ENCODE assay signal across 25 cellular contexts in the genomic region with DNA sequence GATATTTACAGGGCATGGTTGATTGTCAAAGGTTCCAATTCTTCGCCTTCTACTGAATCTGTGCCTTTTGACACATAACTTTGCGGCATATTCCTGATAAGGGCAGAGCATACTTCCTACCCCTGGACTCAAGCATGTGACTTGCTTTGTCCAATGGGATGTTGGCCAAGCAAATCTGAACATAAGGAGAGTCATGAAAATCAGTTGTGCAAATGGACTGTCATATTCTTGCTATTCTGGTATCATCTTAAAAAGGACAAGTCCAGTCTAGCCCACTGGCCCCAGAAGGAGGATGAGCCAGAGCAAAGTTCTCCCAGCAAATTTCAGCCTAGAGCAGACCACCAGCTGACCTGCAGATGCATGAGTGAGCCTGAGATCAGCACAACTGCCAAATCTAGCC. TPM values are rescaled to one million over a fixed set of nuclear protein-coding genes. Genes with fewer than 3 reads are reported as not detected.
A peak's percentile ranks its signal among the peaks of the same experiment; 100 is the strongest.
DNase-seq lines count a peak whose midpoint lies in the region; ATAC-seq, FAIRE-seq and TF ChIP-seq lines count a peak whose summit lies in the region.
"Had no signal": no experiment of that assay in that cellular context is flagged by ENCODE, and none has a peak within 500 bp of the region (broad histone marks: within the 10 kb centered on the region; RNA-seq: fewer than 3 reads in every experiment).

No MANE protein-coding gene starts in this region.

- H3K4me2 ChIP-seq in keratinocyte (ENCODE audit: control insufficient read depth, extremely low read depth, insufficient read depth, low read depth, low read length): no peak overlapping the region
- H3K4me2 ChIP-seq: GM23338 had no signal

- 98 to 99% methylated on average over 2 of the region's 2 CpGs for WGBS in sigmoid colon, 2 donors

- H3K27me3 ChIP-seq in keratinocyte (ENCODE audit: control insufficient read depth, extremely low read depth, insufficient read depth, low read length): no peaks in the 10 kb centered on the region
- H3K27me3 ChIP-seq in sigmoid colon: no peaks in the 10 kb centered on the region

- no peak overlapping the region for H3K4me3 ChIP-seq in epithelial cell of esophagus (ENCODE audit: low read length)
- no peak overlapping the region for H3K4me3 ChIP-seq in keratinocyte (ENCODE audit: control insufficient read depth in 2 of 3, extremely low read depth in 1 of 3, insufficient read depth in 2 of 3, low read depth in 1 of 3, low read length in 3 of 3)
- no peak overlapping the region for H3K4me3 ChIP-seq in sigmoid colon
- H3K4me3 ChIP-seq: GM23338 had no signal

- no peaks in the 10 kb centered on the region for H4K20me1 ChIP-seq in keratinocyte (ENCODE audit: control insufficient read depth, extremely low read depth, insufficient read depth, low read length)

- no peaks in the 10 kb centered on the region for H3K9me1 ChIP-seq in keratinocyte (ENCODE audit: control insufficient read depth, extremely low read depth, insufficient read depth, low read length)

- ATAC-seq in HG02840 (IDR thresholded peaks at IDR 0.05; ENCODE audit: low FRiP score, unreplicated experiment): no peak
- ATAC-seq: CD8-positive, alpha-beta T cell; GM23338; PC-3 had no signal

- H3K79me2 ChIP-seq in keratinocyte (ENCODE audit: control insufficient read depth, insufficient read depth, low read length): no peaks in the 10 kb centered on the region

- H3K36me3 ChIP-seq in keratinocyte (ENCODE audit: control insufficient read depth in 2 of 2, extremely low read depth in 1 of 2, insufficient read depth in 2 of 2, low read length in 2 of 2): no peaks in the 10 kb centered on the region
- H3K36me3 ChIP-seq in sigmoid colon: no peaks in the 10 kb centered on the region

- intact Hi-C loops in sigmoid colon (cut with DNase I): no loop called here

- POLR2A ChIA-PET in RWPE1 (lab: Yijun Ruan, JAX; ENCODE audit: low non-redundant PET): interaction anchor here (0.7 kb wide), 1 partner anchor 140 kb away, joined by 3 read pairs; no protein-coding TSS in a partner anchor

- H3K9ac ChIP-seq in keratinocyte (ENCODE audit: control insufficient read depth, extremely low read depth, insufficient read depth, low read length): no peak overlapping the region

- peaks cover 10% of the 10 kb centered on the region for H3K4me1 ChIP-seq in keratinocyte (ENCODE audit: control insufficient read depth, extremely low read depth, insufficient read depth, low read length)
- no peaks in the 10 kb centered on the region for H3K4me1 ChIP-seq in sigmoid colon
- H3K4me1 ChIP-seq: Caco-2 had no signal

- H3K27ac ChIP-seq in RWPE1 (peak overlapping the region; percentile 40; the same call in 1 of the 2 replicates), keratinocyte (ENCODE audit: control insufficient read depth, insufficient read depth, low read length) (no peak overlapping the region), sigmoid colon (no peak overlapping the region)
- H3K27ac ChIP-seq: 22Rv1, C4-2B, HL-60 had no signal

- dilution Hi-C loops in keratinocyte (cut with MboI; ENCODE audit: extremely low pct_ligation_motif_present, low sequenced_read_pairs): no loop called here

- DNase-seq in DMS 273 (lab: John Stamatoyannopoulos, UW; ENCODE audit: unreplicated experiment): peak; percentile 8
- no peak for DNase-seq in DMS 273 treated with DMSO at 0.1 percent for 48 hours (lab: John Stamatoyannopoulos, UW)
- DNase-seq in RWPE1 (ENCODE audit: low spot score): peak; percentile 71
- DNase-seq in epithelial cell of esophagus (ENCODE audit: low read depth): peak; percentile 91
- peak; percentile 28 for DNase-seq in keratinocyte (ENCODE audit: low read depth, low spot score)
- no peak for DNase-seq in sigmoid colon
- no peak for DNase-seq in DMS53 treated with DMSO at 0.1 percent for 48 hours (lab: John Stamatoyannopoulos, UW; ENCODE audit: unreplicated experiment)
- DNase-seq: Caco-2; CD8-positive, alpha-beta T cell; DMS153; HCEC 1CT; MM.1S; NCI-H2029; NCI-H446 treated with DMSO at 0.1 percent for 48 hours; NCI-H526; NCI-H82; NK-92 treated with Interleukin-12 subunit alpha and Interleukin-12 subunit beta, amount 100 ng/mL, for 24 hours; PC-3; SHP77 had no signal

- no peak for TF ChIP-seq CTCF in RWPE1 (conservative IDR thresholded peaks at IDR 0.05; ENCODE audit: low read depth)
- TF ChIP-seq CTCF in epithelial cell of esophagus (IDR thresholded peaks at IDR 0.05; ENCODE audit: insufficient read depth, low read depth, low read length, missing control alignments): no peak
- no peak for TF ChIP-seq CTCF in keratinocyte (optimal IDR thresholded peaks at IDR 0.05 in 1 of 3, IDR thresholded peaks at IDR 0.05 in 1 of 3, conservative IDR thresholded peaks at IDR 0.05 in 1 of 3; ENCODE audit: extremely low read depth in 1 of 3, insufficient read depth in 2 of 3, low read length in 3 of 3)
- no peak for TF ChIP-seq CTCF in sigmoid colon (IDR thresholded peaks at IDR 0.05)

- H3K9me3 ChIP-seq in keratinocyte (ENCODE audit: control insufficient read depth, low read depth, low read length) (no peaks in the 10 kb centered on the region), sigmoid colon (no peaks in the 10 kb centered on the region)
- H3K9me3 ChIP-seq: Caco-2 had no signal

- CTCF ChIA-PET in RWPE1 (lab: Yijun Ruan, JAX): no interaction called here

- FAIRE-seq in keratinocyte (lab: Jason Lieb, UNC): no peak

- H2AFZ ChIP-seq in keratinocyte (ENCODE audit: control insufficient read depth, low read length): peak overlapping the region; percentile 55
- H2AFZ ChIP-seq: GM23338 had no signal

- no peak for TF ChIP-seq POLR2A in sigmoid colon (IDR thresholded peaks at IDR 0.05)

- no peak for TF ChIP-seq EP300 in sigmoid colon (IDR thresholded peaks at IDR 0.05)

RNA-seq across cellular contexts. Expression of a gene that starts 41.0 kb away (rescaled TPM):
- polyA plus RNA-seq in keratinocyte (8.6 to 10.8 TPM (median 10.0 TPM) in 3 replicates), sigmoid colon (10 to 100 TPM; 22.4 to 24.6 (median 23.7) TPM)
- polyA plus RNA-seq in keratinocyte (2011; ENCODE audit: low read depth): 4.4 TPM
- 3.7 and 6.1 TPM in 2 replicates for polyA plus RNA-seq in keratinocyte (2011; cell fraction: cytosol; rRNA removed)
- polyA plus RNA-seq in keratinocyte (2011; cell fraction: nucleus; rRNA removed): 27.3 and 32.8 TPM in 2 replicates
- polyA plus RNA-seq in keratinocyte (2012; ENCODE audit: low replicate concordance): 7.5 and 9.9 TPM in 2 replicates
- polyA minus RNA-seq in keratinocyte: 7.8 to 9.6 TPM (median 9.6 TPM) in 3 replicates
- 3.8 TPM for polyA minus RNA-seq in keratinocyte (2011; cell fraction: cytosol; rRNA and poly(A)+ RNA removed)
- polyA minus RNA-seq in keratinocyte (2011; cell fraction: nucleus; rRNA and poly(A)+ RNA removed): 5.0 and 5.7 TPM in 2 replicates
- 10 to 100 TPM; 15.7 to 22.8 (median 19.2) TPM for total RNA-seq in sigmoid colon

RNA-seq across cellular contexts. Expression of a gene that starts 41.3 kb away (rescaled TPM):
- polyA plus RNA-seq in keratinocyte (10.8 to 17.9 TPM (median 12.1 TPM) in 3 replicates), sigmoid colon (10 to 100 TPM; 11.4 to 12.9 (median 12.0) TPM)
- 1.2 TPM for polyA plus RNA-seq in keratinocyte (2011; ENCODE audit: low read depth)
- 9.5 and 10.3 TPM in 2 replicates for polyA plus RNA-seq in keratinocyte (2011; cell fraction: cytosol; rRNA removed)
- polyA plus RNA-seq in keratinocyte (2011; cell fraction: nucleus; rRNA removed): 16.1 and 18.8 TPM in 2 replicates
- polyA plus RNA-seq in keratinocyte (2012; ENCODE audit: low replicate concordance): 4.2 and 9.4 TPM in 2 replicates
- polyA minus RNA-seq in keratinocyte: 7.1 to 15.4 TPM (median 12.6 TPM) in 3 replicates
- 20.5 TPM for polyA minus RNA-seq in keratinocyte (2011; cell fraction: cytosol; rRNA and poly(A)+ RNA removed)
- polyA minus RNA-seq in keratinocyte (2011; cell fraction: nucleus; rRNA and poly(A)+ RNA removed): 9.7 and 14.0 TPM in 2 replicates
- total RNA-seq in sigmoid colon: 10 to 100 TPM in 1 of 4 donors, 1 to 10 TPM in 3; 7.1 to 10.5 (median 7.3) TPM

RNA-seq across cellular contexts. Expression of a gene that starts 54.5 kb away (rescaled TPM):
- polyA plus RNA-seq in keratinocyte (0.14 to 0.42 TPM (median 0.18 TPM) in 3 replicates), sigmoid colon (10 to 100 TPM in 2 of 3 donors, 1 to 10 TPM in 1; 4.9 to 15.7 (median 11.4) TPM)
- not detected for polyA plus RNA-seq in keratinocyte (2011; ENCODE audit: low read depth)
- 0.04 and 0.13 TPM in 2 replicates for polyA plus RNA-seq in keratinocyte (2011; cell fraction: cytosol; rRNA removed)
- polyA plus RNA-seq in keratinocyte (2011; cell fraction: nucleus; rRNA removed): 0.18 and 0.35 TPM in 2 replicates
- 0.34 and 0.54 TPM in 2 replicates for polyA plus RNA-seq in keratinocyte (2012; ENCODE audit: low replicate concordance)
- 0.13 TPM in 1 of 3 replicates, not detected in the others for polyA minus RNA-seq in keratinocyte
- polyA minus RNA-seq in keratinocyte (2011; cell fraction: cytosol; rRNA and poly(A)+ RNA removed): 1.2 TPM
- polyA minus RNA-seq in keratinocyte (2011; cell fraction: nucleus; rRNA and poly(A)+ RNA removed): 0.42 TPM in 1 of 2 replicates, not detected in the other
- total RNA-seq in sigmoid colon: under 1 TPM in 1 of 4 donors, not detected in 3; 0.95 TPM
- total RNA-seq: PC-3, SK-MEL-5 had no signal

Comparison
In these comparisons a context has a peak if more than half of its experiments do, and no peak if none do; other contexts are left out.
1. DNase-seq: peak in DMS 273 (single experiment), RWPE1 (single experiment), epithelial cell of esophagus (single experiment) and keratinocyte (single experiment); none in DMS 273 treated with DMSO at 0.1 percent for 48 hours (single experiment), sigmoid colon (single experiment) and DMS53 treated with DMSO at 0.1 percent for 48 hours (single experiment).